In genomic region chr12:101040936-101041335, GRCh38 we compare ENCODE assay signal across 21 cellular contexts.
"Had no signal": no experiment of that assay in that cellular context is flagged by ENCODE, and none has a peak within 500 bp of the region (broad histone marks: within the 10 kb centered on the region; RNA-seq: fewer than 3 reads in every experiment).

No MANE protein-coding gene starts in this region.

- H3K27ac ChIP-seq: ascending aorta, breast epithelium, gastrocnemius medialis, heart left ventricle, neural progenitor cell, psoas muscle, thyroid gland, WERI-Rb-1 had no signal

- H2AFZ ChIP-seq: neural progenitor cell had no signal

- H3K9ac ChIP-seq: neural progenitor cell had no signal

- H3K36me3 ChIP-seq: ascending aorta, breast epithelium, gastrocnemius medialis, heart left ventricle, neural progenitor cell, thyroid gland, WERI-Rb-1 had no signal

- H3K9me3 ChIP-seq: ascending aorta, breast epithelium, gastrocnemius medialis, heart left ventricle, psoas muscle, thyroid gland had no signal

- H3K4me3 ChIP-seq: ascending aorta, breast epithelium, gastrocnemius medialis, heart left ventricle, neural progenitor cell, psoas muscle, thyroid gland had no signal

- ATAC-seq: activated CD4-positive, alpha-beta T cell treated with anti-CD3 and anti-CD28 coated beads for 36 hours; activated CD8-positive, alpha-beta memory T cell treated with anti-CD3 and anti-CD28 coated beads, Interleukin-2, amount 10 ng/mL, durations not matched to agents 7 days and 5 days; activated naive CD8-positive, alpha-beta T cell treated with anti-CD3 and anti-CD28 coated beads, Interleukin-2, amount 50 U/mL, for 24 hours; esophagus mucosa; gastrocnemius medialis; heart left ventricle; left lobe of liver; psoas muscle; stimulated activated effector memory CD8-positive, alpha-beta T cell treated with anti-CD3 and anti-CD28 coated beads, Interleukin-12 subunit alpha, Interleukin-12 subunit beta, amount 100 ng/mL, for 72 hours; T-helper 17 cell had no signal

- FAIRE-seq: urothelium cell line had no signal

- DNase-seq: activated CD4-positive, alpha-beta memory T cell treated with anti-CD3 and anti-CD28 coated beads for 36 hours; activated CD4-positive, alpha-beta T cell treated with anti-CD3 and anti-CD28 coated beads for 36 hours; activated CD8-positive, alpha-beta memory T cell treated with anti-CD3 and anti-CD28 coated beads, Interleukin-2, amount 10 ng/mL, durations not matched to agents 7 days and 5 days; activated naive CD4-positive, alpha-beta T cell treated with anti-CD3 and anti-CD28 coated beads for 36 hours; activated naive CD8-positive, alpha-beta T cell treated with anti-CD3 and anti-CD28 coated beads, Interleukin-2, amount 50 U/mL, for 24 hours; activated T-cell treated with anti-CD3 and anti-CD28 coated beads, Interleukin-2, amount 50 U/mL, for 1 hour; gastrocnemius medialis; heart left ventricle; islet precursor cell; mammary epithelial cell; psoas muscle; T-helper 17 cell; thyroid gland; WERI-Rb-1 had no signal

- H3K4me1 ChIP-seq: ascending aorta, gastrocnemius medialis, neural progenitor cell, psoas muscle, thyroid gland had no signal

- H3K4me2 ChIP-seq: neural progenitor cell had no signal

- H3K27me3 ChIP-seq: ascending aorta, breast epithelium, gastrocnemius medialis, heart left ventricle, neural progenitor cell, thyroid gland had no signal
